8 cellular contexts compared by ENCODE assay signal in genomic region chr2:9174771-9175441, GRCh38. TPM values are rescaled to one million over a fixed set of nuclear protein-coding genes. Genes with fewer than 3 reads are reported as not detected.
A peak's percentile ranks its signal among the peaks of the same experiment; 100 is the strongest.
DNase-seq lines count a peak whose midpoint lies in the region; ATAC-seq, FAIRE-seq and TF ChIP-seq lines count a peak whose summit lies in the region.

No MANE protein-coding gene starts in this region.

- ATAC-seq in HG03108 (IDR thresholded peaks at IDR 0.05; ENCODE audit: unreplicated experiment) (no peak), HG02588 (IDR thresholded peaks at IDR 0.05; ENCODE audit: unreplicated experiment) (no peak)
- ATAC-seq in activated CD8-positive, alpha-beta T cell treated with anti-CD3 and anti-CD28 coated beads, Interleukin-2, amount 10 ng/mL, durations not matched to agents 7 days and 5 days = no peak

- H3K4me3 ChIP-seq in A673 (ENCODE audit: low read depth, low read length, poor library complexity, severe bottlenecking) = no peak overlapping the region
- H3K4me3 ChIP-seq in HEK293 (ENCODE audit: low read depth, low read length) = no peak overlapping the region
- no peak overlapping the region for H3K4me3 ChIP-seq in fibroblast of villous mesenchyme (ENCODE audit: low read depth, low read length)

- H3K36me3 Mint-ChIP-seq in activated CD8-positive, alpha-beta T cell treated with anti-CD3 and anti-CD28 coated beads, Interleukin-2, amount 10 ng/mL, durations not matched to agents 7 days and 5 days (ENCODE audit: low read depth) = no peaks in the 10 kb centered on the region
- no peaks in the 10 kb centered on the region for H3K36me3 Mint-ChIP-seq in activated CD4-positive, alpha-beta T cell treated with anti-CD3 and anti-CD28 coated beads, Interleukin-2, amount 10 ng/mL, durations not matched to agents 7 days and 5 days (ENCODE audit: low read depth)

- no peak for TF ChIP-seq CTCF in A673 (conservative IDR thresholded peaks at IDR 0.05; ENCODE audit: low read depth, low read length)
- no peak for TF ChIP-seq CTCF in HEK293 (tag by site-specific recombination; IDR thresholded peaks at IDR 0.05)
- no peak for TF ChIP-seq CTCF in fibroblast of villous mesenchyme (IDR thresholded peaks at IDR 0.05; ENCODE audit: insufficient read depth, low read depth, low read length)

- H3K27ac ChIP-seq in A673 (ENCODE audit: low read depth, low read length, poor library complexity, severe bottlenecking) = no peak overlapping the region
- H3K27ac ChIP-seq in HEK293 (ENCODE audit: extremely low read depth, low read depth, low read length) = no peak overlapping the region

- POLR2A ChIA-PET in A673 (lab: Charles Lee; ENCODE audit: low non-redundant PET) (no interaction called here), HEK293 (lab: Yijun Ruan, JAX) (interaction anchor here (0.6 to 0.8 kb wide), 2 partner anchors 60 to 235 kb away, joined by 3 to 8 read pairs; no protein-coding TSS in a partner anchor)
- POLR2A ChIA-PET in activated CD8-positive, alpha-beta T cell treated with anti-CD3 and anti-CD28 coated beads, Interleukin-2, amount 10 ng/mL, durations not matched to agents 7 days and 5 days (lab: Charles Lee) = no interaction called here
- POLR2A ChIA-PET in activated CD4-positive, alpha-beta T cell treated with anti-CD3 and anti-CD28 coated beads, Interleukin-2, amount 10 ng/mL, durations not matched to agents 7 days and 5 days (lab: Charles Lee) = no interaction called here

- no TSS peak for BruUV-seq in A673 (replicated peaks; lab: Mats Ljungman, UMichigan)

- H3K27ac Mint-ChIP-seq in activated CD8-positive, alpha-beta T cell treated with anti-CD3 and anti-CD28 coated beads, Interleukin-2, amount 10 ng/mL, durations not matched to agents 7 days and 5 days = no peak overlapping the region
- H3K27ac Mint-ChIP-seq in activated CD4-positive, alpha-beta T cell treated with anti-CD3 and anti-CD28 coated beads, Interleukin-2, amount 10 ng/mL, durations not matched to agents 7 days and 5 days = no peak overlapping the region

- peak; percentile 50 for FAIRE-seq in RCC 7860 (lab: Jason Lieb, UNC)

- H3K27me3 Mint-ChIP-seq in activated CD8-positive, alpha-beta T cell treated with anti-CD3 and anti-CD28 coated beads, Interleukin-2, amount 10 ng/mL, durations not matched to agents 7 days and 5 days (ENCODE audit: low read depth) = peaks cover 8% of the 10 kb centered on the region
- H3K27me3 Mint-ChIP-seq in activated CD4-positive, alpha-beta T cell treated with anti-CD3 and anti-CD28 coated beads, Interleukin-2, amount 10 ng/mL, durations not matched to agents 7 days and 5 days = peaks cover 14% of the 10 kb centered on the region

- intact Hi-C loops in A673 (cut with micrococcal nuclease; ENCODE audit: unreplicated experiment) = no loop called here

- H3K36me3 ChIP-seq in A673 (ENCODE audit: insufficient read depth, low read length, poor library complexity, severe bottlenecking) (no peaks in the 10 kb centered on the region), HEK293 (ENCODE audit: control insufficient read depth in 2 of 2, insufficient read depth in 1 of 2, low read length in 2 of 2) (no peaks in the 10 kb centered on the region)

- no peak overlapping the region for H3K4me3 Mint-ChIP-seq in activated CD8-positive, alpha-beta T cell treated with anti-CD3 and anti-CD28 coated beads, Interleukin-2, amount 10 ng/mL, durations not matched to agents 7 days and 5 days
- H3K4me3 Mint-ChIP-seq in activated CD4-positive, alpha-beta T cell treated with anti-CD3 and anti-CD28 coated beads, Interleukin-2, amount 10 ng/mL, durations not matched to agents 7 days and 5 days = no peak overlapping the region

- H3K9me3 ChIP-seq in A673 (ENCODE audit: low read depth, low read length, poor library complexity, severe bottlenecking) = no peaks in the 10 kb centered on the region
- no peaks in the 10 kb centered on the region for H3K9me3 ChIP-seq in HEK293 (ENCODE audit: control insufficient read depth, insufficient read depth, low read depth, low read length)

- H3K4me1 Mint-ChIP-seq in activated CD8-positive, alpha-beta T cell treated with anti-CD3 and anti-CD28 coated beads, Interleukin-2, amount 10 ng/mL, durations not matched to agents 7 days and 5 days (ENCODE audit: low read depth) = no peaks in the 10 kb centered on the region
- H3K4me1 Mint-ChIP-seq in activated CD4-positive, alpha-beta T cell treated with anti-CD3 and anti-CD28 coated beads, Interleukin-2, amount 10 ng/mL, durations not matched to agents 7 days and 5 days = no peaks in the 10 kb centered on the region

- no peaks in the 10 kb centered on the region for H3K9me3 Mint-ChIP-seq in activated CD8-positive, alpha-beta T cell treated with anti-CD3 and anti-CD28 coated beads, Interleukin-2, amount 10 ng/mL, durations not matched to agents 7 days and 5 days (ENCODE audit: insufficient read depth)
- H3K9me3 Mint-ChIP-seq in activated CD4-positive, alpha-beta T cell treated with anti-CD3 and anti-CD28 coated beads, Interleukin-2, amount 10 ng/mL, durations not matched to agents 7 days and 5 days = no peaks in the 10 kb centered on the region

- DNase-seq in A673 (ENCODE audit: low spot score) (peak; percentile 63), RCC 7860 (ENCODE audit: low spot score) (peak; percentile 86), fibroblast of villous mesenchyme (ENCODE audit: low read depth) (peak; percentile 82)
- no peak for DNase-seq in activated CD8-positive, alpha-beta T cell treated with anti-CD3 and anti-CD28 coated beads, Interleukin-2, amount 10 ng/mL, durations not matched to agents 7 days and 5 days
- DNase-seq in activated CD4-positive, alpha-beta T cell treated with anti-CD3 and anti-CD28 coated beads, Interleukin-2, amount 10 ng/mL, durations not matched to agents 7 days and 5 days = no peak

- CTCF ChIA-PET in A673 (lab: Charles Lee) = no interaction called here
- CTCF ChIA-PET in HEK293 (lab: Yijun Ruan, JAX) = interaction anchor here (0.5 to 1.7 kb wide), 3 partner anchors 15 to 481 kb away, joined by 3 to 4 read pairs (median 4); no protein-coding TSS in a partner anchor
- CTCF ChIA-PET in activated CD8-positive, alpha-beta T cell treated with anti-CD3 and anti-CD28 coated beads, Interleukin-2, amount 10 ng/mL, durations not matched to agents 7 days and 5 days (lab: Charles Lee) = no interaction called here
- CTCF ChIA-PET in activated CD4-positive, alpha-beta T cell treated with anti-CD3 and anti-CD28 coated beads, Interleukin-2, amount 10 ng/mL, durations not matched to agents 7 days and 5 days (lab: Charles Lee) = interaction anchor here (1.4 kb wide), 1 partner anchor 27 kb away, joined by 3 read pairs; no protein-coding TSS in a partner anchor

- H3K4me1 ChIP-seq in A673 (ENCODE audit: insufficient read depth, low read length, poor library complexity, severe bottlenecking) = peaks cover 19% of the 10 kb centered on the region
- H3K4me1 ChIP-seq in HEK293 (ENCODE audit: control insufficient read depth, insufficient read depth, low read length) = peaks cover 6% of the 10 kb centered on the region; the same call in 1 of the 2 replicates

- H3K27me3 ChIP-seq in A673 (replicated peaks; ENCODE audit: insufficient read depth, low read depth, low read length, poor library complexity) = no peaks in the 10 kb centered on the region

TF ChIP-seq in HEK293, 187 proteins besides CTCF, POLR2A, EP300 and RAD21 (continues in another document):
- TF ChIP-seq GLI4 (tag by site-specific recombination; IDR thresholded peaks at IDR 0.05) (no peak), ZNF558 (tag by site-specific recombination; IDR thresholded peaks at IDR 0.05) (no peak), ZNF239 (tag by site-specific recombination; IDR thresholded peaks at IDR 0.05) (no peak), ZNF140 (tag by site-specific recombination; IDR thresholded peaks at IDR 0.05) (no peak), ZNF600 (tag by site-specific recombination; IDR thresholded peaks at IDR 0.05) (no peak; the same call in 1 of the 2 replicates), ZBTB20 (tag by site-specific recombination; IDR thresholded peaks at IDR 0.05) (no peak), TCF7L2 (IDR thresholded peaks at IDR 0.05; ENCODE audit: borderline replicate concordance, low read depth, low read length) (no peak), MEIS1 (CRISPR knock-in tag; IDR thresholded peaks at IDR 0.05; ENCODE audit: borderline replicate concordance) (no peak), FEZF1 (tag by site-specific recombination; IDR thresholded peaks at IDR 0.05) (peak; percentile 16; the same call in 1 of the 2 replicates), ZNF112 (tag by site-specific recombination; IDR thresholded peaks at IDR 0.05) (no peak), AEBP2 (tag by site-specific recombination; IDR thresholded peaks at IDR 0.05; ENCODE audit: borderline replicate concordance) (no peak)

RNA-seq across cellular contexts. Expression of gene ASAP2, which starts 31.7 kb away (rescaled TPM):
- 45.1 and 46.8 TPM in 2 replicates for total RNA-seq in A673 (2021)
- 39.0 and 66.5 TPM in 2 replicates for total RNA-seq in fibroblast of villous mesenchyme
- total RNA-seq in activated CD8-positive, alpha-beta T cell treated with anti-CD3 and anti-CD28 coated beads, Interleukin-2, amount 10 ng/mL, durations not matched to agents 7 days and 5 days = not detected
- total RNA-seq in activated CD4-positive, alpha-beta T cell treated with anti-CD3 and anti-CD28 coated beads, Interleukin-2, amount 10 ng/mL, durations not matched to agents 7 days and 5 days = under 1 TPM; 0.17 to 0.25 TPM

Comparison
In these comparisons a context has a peak if more than half of its experiments do, and no peak if none do; other contexts are left out.
1. DNase-seq: peak in A673 (single experiment), RCC 7860 (single experiment) and fibroblast of villous mesenchyme (single experiment); none in activated CD8-positive, alpha-beta T cell treated with anti-CD3 and anti-CD28 coated beads, Interleukin-2, amount 10 ng/mL, durations not matched to agents 7 days and 5 days (single experiment) and activated CD4-positive, alpha-beta T cell treated with anti-CD3 and anti-CD28 coated beads, Interleukin-2, amount 10 ng/mL, durations not matched to agents 7 days and 5 days (single experiment).
2. RNA of gene ASAP2, which starts 31.7 kb away (total RNA-seq): 39.0 to 66.5 TPM in fibroblast of villous mesenchyme and 45.1 to 46.8 TPM in A673; 0.17 to 0.25 TPM in activated CD4-positive, alpha-beta T cell treated with anti-CD3 and anti-CD28 coated beads, Interleukin-2, amount 10 ng/mL, durations not matched to agents 7 days and 5 days and not detected in activated CD8-positive, alpha-beta T cell treated with anti-CD3 and anti-CD28 coated beads, Interleukin-2, amount 10 ng/mL, durations not matched to agents 7 days and 5 days; every median in the first group is over 10 times any median in the second.
3. CTCF ChIA-PET loops: an anchor here in HEK293 (0.5 to 1.7 kb wide) and activated CD4-positive, alpha-beta T cell treated with anti-CD3 and anti-CD28 coated beads, Interleukin-2, amount 10 ng/mL, durations not matched to agents 7 days and 5 days (1.4 kb wide); none called in A673 and activated CD8-positive, alpha-beta T cell treated with anti-CD3 and anti-CD28 coated beads, Interleukin-2, amount 10 ng/mL, durations not matched to agents 7 days and 5 days.